In genomic region chr12:19744760-19745218, GRCh38 we compare ENCODE assay signal across 12 cellular contexts.
DNase-seq lines count a peak whose midpoint lies in the region; ATAC-seq and TF ChIP-seq lines count a peak whose summit lies in the region.
"Had no signal": no experiment of that assay in that cellular context is flagged by ENCODE, and none has a peak within 500 bp of the region (broad histone marks: within the 10 kb centered on the region; RNA-seq: fewer than 3 reads in every experiment).

No MANE protein-coding gene starts in this region.

- no peaks in the 10 kb centered on the region for H3K9me3 ChIP-seq in gastroesophageal sphincter
- no peaks in the 10 kb centered on the region for H3K9me3 ChIP-seq in gastrocnemius medialis
- no peaks in the 10 kb centered on the region for H3K9me3 ChIP-seq in suprapubic skin
- H3K9me3 ChIP-seq in uterus = no peaks in the 10 kb centered on the region

- H3K4me1 Mint-ChIP-seq in immature natural killer cell = no peaks in the 10 kb centered on the region

- TF ChIP-seq POLR2A in gastroesophageal sphincter (IDR thresholded peaks at IDR 0.05) (no peak), gastrocnemius medialis (IDR thresholded peaks at IDR 0.05) (no peak), suprapubic skin (IDR thresholded peaks at IDR 0.05) (no peak), uterus (IDR thresholded peaks at IDR 0.05) (no peak)

- in situ Hi-C loops in SK-MEL-5 (cut with HindIII; ENCODE audit: low pct_unique_long_range_greater_than_20kb, low sequenced_read_pairs) (no loop called here), gastrocnemius medialis (cut with MboI; ENCODE audit: low sequenced_read_pairs in 4 of 4) (loop anchor here in 1 of 4 donors (25.0 kb wide), 1 partner anchor 618 kb away; the partner anchor contains the start of gene PDE3A)

- TF ChIP-seq CTCF in gastroesophageal sphincter (IDR thresholded peaks at IDR 0.05) (no peak), gastrocnemius medialis (IDR thresholded peaks at IDR 0.05 in 4 of 5, conservative IDR thresholded peaks at IDR 0.05 in 1 of 5) (no peak), suprapubic skin (IDR thresholded peaks at IDR 0.05) (no peak), uterus (IDR thresholded peaks at IDR 0.05) (no peak)

- H3K4me3 ChIP-seq in gastroesophageal sphincter (no peak overlapping the region), gastrocnemius medialis (no peak overlapping the region), suprapubic skin (no peak overlapping the region), uterus (no peak overlapping the region)
- H3K4me3 ChIP-seq: mucosa of descending colon, sigmoid colon had no signal

- H3K4me3 Mint-ChIP-seq in immature natural killer cell = no peak overlapping the region
- H3K4me3 Mint-ChIP-seq: activated T-cell treated with anti-CD3 and anti-CD28 coated beads, Interleukin-2, amount 50 U/mL, for 4 hours had no signal

- peaks cover 0 to 3% (median 2%) of the 10 kb centered on the region in 3 donors for H3K27me3 Mint-ChIP-seq in immature natural killer cell (ENCODE audit: low read depth in 3 of 3)

- TF ChIP-seq EP300 in gastroesophageal sphincter (IDR thresholded peaks at IDR 0.05) (no peak), suprapubic skin (IDR thresholded peaks at IDR 0.05) (no peak)

- no peaks in the 10 kb centered on the region for H3K36me3 Mint-ChIP-seq in immature natural killer cell

- peaks cover 0 to 34% (median 0%) of the 10 kb centered on the region in 3 donors for H3K4me1 ChIP-seq in gastroesophageal sphincter
- H3K4me1 ChIP-seq in gastrocnemius medialis = peaks cover 0 to 4% of the 10 kb centered on the region in 2 donors
- H3K4me1 ChIP-seq in suprapubic skin = no peaks in the 10 kb centered on the region
- no peaks in the 10 kb centered on the region for H3K4me1 ChIP-seq in uterus

- ATAC-seq in gastroesophageal sphincter (peak; percentile 73), gastrocnemius medialis (peak; percentile 36 to 50)
- ATAC-seq: activated T-cell treated with anti-CD3 and anti-CD28 coated beads, Interleukin-2, amount 50 U/mL, for 4 hours; mucosa of descending colon had no signal

- H3K27ac Mint-ChIP-seq in immature natural killer cell = no peak overlapping the region

- H3K36me3 ChIP-seq in gastroesophageal sphincter (no peaks in the 10 kb centered on the region), gastrocnemius medialis (no peaks in the 10 kb centered on the region), suprapubic skin (no peaks in the 10 kb centered on the region), uterus (no peaks in the 10 kb centered on the region)
- H3K36me3 ChIP-seq: sigmoid colon had no signal

- H3K27me3 ChIP-seq in gastroesophageal sphincter (no peaks in the 10 kb centered on the region), gastrocnemius medialis (no peaks in the 10 kb centered on the region), suprapubic skin (no peaks in the 10 kb centered on the region), uterus (no peaks in the 10 kb centered on the region)
- H3K27me3 ChIP-seq: sigmoid colon had no signal

- H3K27ac ChIP-seq in gastroesophageal sphincter (peak overlapping the region in 2 of 4 donors; percentile 41 to 53), gastrocnemius medialis (no peak overlapping the region), suprapubic skin (no peak overlapping the region), uterus (peak overlapping the region in 1 of 2 donors; percentile 53), caudate nucleus (ENCODE audit: low read depth, low read length) (no peak overlapping the region)

- intact Hi-C loops in gastrocnemius medialis (cut with DNase I; ENCODE audit: low total_unique reads) (loop anchor here (5.0 kb wide), 1 partner anchor 858 kb away; no protein-coding TSS in a partner anchor), uterus (cut with DNase I; ENCODE audit: low total_unique reads) (no loop called here)

- 28 to 54% methylated on average over 4 of the region's 4 CpGs for WGBS in gastroesophageal sphincter (ENCODE audit: low coverage in 1 of 2), 2 donors
- WGBS in suprapubic skin = 53% methylated on average over 4 of the region's 4 CpGs

- DNase-seq in HCEC 1CT = peak; percentile 41
- peak; percentile 93 for DNase-seq in SK-MEL-5 (ENCODE audit: low read depth, low spot score)
- DNase-seq in gastrocnemius medialis = no peak
- no peak for DNase-seq in suprapubic skin (ENCODE audit: low spot score in 2 of 2)
- no peak for DNase-seq in uterus
- DNase-seq in immature natural killer cell = no peak
- no peak for DNase-seq in caudate nucleus (lab: John Stamatoyannopoulos, UW)
- DNase-seq: activated T-cell treated with anti-CD3 and anti-CD28 coated beads, Interleukin-2, amount 50 U/mL, for 4 hours; DMS79; mucosa of descending colon; sigmoid colon had no signal

- no peaks in the 10 kb centered on the region for H3K9me3 Mint-ChIP-seq in immature natural killer cell
- H3K9me3 Mint-ChIP-seq: activated T-cell treated with anti-CD3 and anti-CD28 coated beads, Interleukin-2, amount 50 U/mL, for 4 hours had no signal

Comparison
In these comparisons a context has a peak if more than half of its experiments do, and no peak if none do; other contexts are left out.
1. DNase-seq: peak in HCEC 1CT (single experiment) and SK-MEL-5 (single experiment); none in gastrocnemius medialis (0 of 2), suprapubic skin (0 of 2), uterus (0 of 2), immature natural killer cell (0 of 3) and caudate nucleus (0 of 61).